ENCODE assay signal across 22 cellular contexts in the genomic region with DNA sequence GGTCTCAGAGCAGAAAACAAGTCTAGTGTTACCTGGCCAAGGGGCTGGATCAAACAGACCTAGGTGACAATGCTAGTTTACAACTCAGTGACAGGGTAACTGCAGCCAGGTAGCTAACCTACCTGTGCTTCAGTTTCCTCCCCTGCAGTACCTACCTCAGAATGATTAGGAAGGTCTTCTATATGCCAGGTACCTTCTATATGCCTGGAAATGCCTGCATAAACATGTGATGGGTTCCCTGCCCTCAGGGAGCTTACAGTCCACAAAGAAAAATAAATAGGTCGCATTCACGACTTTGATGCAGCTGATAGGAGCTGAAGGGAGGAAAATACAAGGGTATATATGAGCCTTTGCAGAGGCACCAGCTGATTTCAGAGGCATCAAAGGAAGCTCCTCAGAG.
"Had no signal": no experiment of that assay in that cellular context is flagged by ENCODE, and none has a peak within 500 bp of the region (broad histone marks: within the 10 kb centered on the region; RNA-seq: fewer than 3 reads in every experiment).

No MANE protein-coding gene starts in this region.

- H3K27ac ChIP-seq: psoas muscle, spleen, testis, tibial nerve had no signal

- H3K9me3 ChIP-seq: mucosa of descending colon, psoas muscle, spleen, testis, tibial nerve had no signal

- FAIRE-seq: endothelial cell of umbilical vein, kidney had no signal

- H3K27me3 ChIP-seq: hepatocyte, spleen, testis, tibial nerve had no signal

- DNase-seq: effector memory CD8-positive, alpha-beta T cell; erythroblast; foreskin melanocyte; head of caudate nucleus; kidney; left cardiac atrium; left ventricle myocardium superior; mucosa of descending colon; naive thymus-derived CD8-positive, alpha-beta T cell; psoas muscle; retina; spleen; stimulated activated CD4-positive, alpha-beta T cell treated with anti-CD3 and anti-CD28 coated beads, Interleukin-15, amount 100 ng/mL, for 24 hours; stimulated activated CD4-positive, alpha-beta T cell treated with anti-CD3 and anti-CD28 coated beads, Interleukin-1b, Interleukin-23, amount 100 ng/mL, for 48 hours; stimulated activated CD4-positive, alpha-beta T cell treated with anti-CD3 and anti-CD28 coated beads, Interleukin-4, amount 100 ng/mL, for 24 hours; testis had no signal

- H3K4me3 ChIP-seq: hepatocyte, mucosa of descending colon, psoas muscle, spleen, testis, tibial nerve had no signal

- H3K4me3 Mint-ChIP-seq: effector memory CD8-positive, alpha-beta T cell; naive thymus-derived CD8-positive, alpha-beta T cell; stimulated activated memory B cell treated with anti-CD40 and anti-IgM and Interleukin-4, amounts not matched to agents 10 μg/mL and 1 μg/mL and 100 μg/mL, for 72 hours; stimulated activated naive CD8-positive, alpha-beta T cell treated with anti-CD3 and anti-CD28 coated beads, Interleukin-15, Interleukin-2, amounts not matched to agents 100 ng/mL and 50 ng/mL, for 24 hours had no signal

- H2AFZ ChIP-seq: hepatocyte had no signal

- H3K9me3 Mint-ChIP-seq: effector memory CD8-positive, alpha-beta T cell; naive thymus-derived CD8-positive, alpha-beta T cell; stimulated activated memory B cell treated with anti-CD40 and anti-IgM and Interleukin-4, amounts not matched to agents 10 μg/mL and 1 μg/mL and 100 μg/mL, for 72 hours; stimulated activated naive CD8-positive, alpha-beta T cell treated with anti-CD3 and anti-CD28 coated beads, Interleukin-15, Interleukin-2, amounts not matched to agents 100 ng/mL and 50 ng/mL, for 24 hours had no signal

- H3K36me3 Mint-ChIP-seq: naive thymus-derived CD8-positive, alpha-beta T cell had no signal

- H3K4me2 ChIP-seq: hepatocyte had no signal

- H3K27me3 Mint-ChIP-seq: stimulated activated memory B cell treated with anti-CD40 and anti-IgM and Interleukin-4, amounts not matched to agents 10 μg/mL and 1 μg/mL and 100 μg/mL, for 72 hours; stimulated activated naive CD8-positive, alpha-beta T cell treated with anti-CD3 and anti-CD28 coated beads, Interleukin-15, Interleukin-2, amounts not matched to agents 100 ng/mL and 50 ng/mL, for 24 hours had no signal

- ATAC-seq: effector memory CD8-positive, alpha-beta T cell; left cardiac atrium; left ventricle myocardium superior; mucosa of descending colon; naive thymus-derived CD8-positive, alpha-beta T cell; sciatic nerve; stimulated activated memory B cell treated with anti-CD40 and anti-IgM and Interleukin-4, amounts not matched to agents 10 μg/mL and 1 μg/mL and 100 μg/mL, for 72 hours had no signal

- H3K27ac Mint-ChIP-seq: effector memory CD8-positive, alpha-beta T cell; naive thymus-derived CD8-positive, alpha-beta T cell; stimulated activated memory B cell treated with anti-CD40 and anti-IgM and Interleukin-4, amounts not matched to agents 10 μg/mL and 1 μg/mL and 100 μg/mL, for 72 hours; stimulated activated naive CD8-positive, alpha-beta T cell treated with anti-CD3 and anti-CD28 coated beads, Interleukin-15, Interleukin-2, amounts not matched to agents 100 ng/mL and 50 ng/mL, for 24 hours had no signal
